In genomic region chr19:55600336-55601028, GRCh38 we compare ENCODE assay signal across 8 cellular contexts. TPM values are rescaled to one million over a fixed set of nuclear protein-coding genes. Genes with fewer than 3 reads are reported as not detected.
A peak's percentile ranks its signal among the peaks of the same experiment; 100 is the strongest.
DNase-seq lines count a peak whose midpoint lies in the region; ATAC-seq and TF ChIP-seq lines count a peak whose summit lies in the region.

No MANE protein-coding gene starts in this region.

- H3K36me3 Mint-ChIP-seq in activated naive CD8-positive, alpha-beta T cell treated with anti-CD3 and anti-CD28 coated beads, Interleukin-2, amount 50 U/mL, for 24 hours (ENCODE audit: low read depth) = peaks cover 21% of the 10 kb centered on the region

- TF ChIP-seq CTCF in AG04449 (IDR thresholded peaks at IDR 0.05; ENCODE audit: insufficient read depth, low read length, missing control alignments) = no peak
- TF ChIP-seq CTCF in GM13977 (IDR thresholded peaks at IDR 0.05; ENCODE audit: extremely low read depth, insufficient read depth, missing control alignments) = no peak

- in situ Hi-C loops in GM13977 (cut with MboI; ENCODE audit: low pct_unique_long_range_greater_than_20kb, low sequenced_read_pairs, unreplicated experiment) = loop anchor here (25.0 kb wide), 1 partner anchor 1138 kb away; the partner anchor contains the start of genes CDC42EP5 and LENG9

- no peaks in the 10 kb centered on the region for H3K27me3 Mint-ChIP-seq in activated naive CD8-positive, alpha-beta T cell treated with anti-CD3 and anti-CD28 coated beads, Interleukin-2, amount 50 U/mL, for 24 hours

- peak overlapping the region; percentile 82 for H3K4me3 Mint-ChIP-seq in activated naive CD8-positive, alpha-beta T cell treated with anti-CD3 and anti-CD28 coated beads, Interleukin-2, amount 50 U/mL, for 24 hours

- peak; percentile 5 for ATAC-seq in HG03095 (IDR thresholded peaks at IDR 0.05; ENCODE audit: unreplicated experiment)
- ATAC-seq in activated naive CD8-positive, alpha-beta T cell treated with anti-CD3 and anti-CD28 coated beads, Interleukin-2, amount 50 U/mL, for 24 hours = no peak

- no peak for DNase-seq in AG04449 (ENCODE audit: low read depth, low spot score)
- peak; percentile 85 for DNase-seq in GM13977 (ENCODE audit: low spot score)
- peak; percentile 87 for DNase-seq in NCI-H510A (lab: John Stamatoyannopoulos, UW)
- DNase-seq in activated naive CD8-positive, alpha-beta T cell treated with anti-CD3 and anti-CD28 coated beads, Interleukin-2, amount 50 U/mL, for 24 hours = peak; percentile 80
- DNase-seq in mucosa of gallbladder (ENCODE audit: low spot score) = no peak

- peak overlapping the region; percentile 87 for H3K4me3 ChIP-seq in AG04449 (ENCODE audit: low read depth, low read length)
- H3K4me3 ChIP-seq in iPS-11a (ENCODE audit: low read depth, low read length) = peak overlapping the region; percentile 47
- H3K4me3 ChIP-seq in skin epidermis = peak overlapping the region; percentile 60 to 94 (median 72)

- POLR2A ChIA-PET in AG04449 (lab: Yijun Ruan, JAX) = interaction anchor here (0.7 kb wide), 1 partner anchor 51 kb away, joined by 3 read pairs; no protein-coding TSS in a partner anchor

- peak overlapping the region; percentile 71 for H3K27ac Mint-ChIP-seq in activated naive CD8-positive, alpha-beta T cell treated with anti-CD3 and anti-CD28 coated beads, Interleukin-2, amount 50 U/mL, for 24 hours

- peak overlapping the region; percentile 84 to 99 (median 97) for H3K27ac ChIP-seq in skin epidermis

- CTCF ChIA-PET in AG04449 (lab: Yijun Ruan, JAX) = interaction anchor here (2.9 kb wide), 1 partner anchor 84 kb away, joined by 15 read pairs; no protein-coding TSS in a partner anchor

- H3K9me3 Mint-ChIP-seq in activated naive CD8-positive, alpha-beta T cell treated with anti-CD3 and anti-CD28 coated beads, Interleukin-2, amount 50 U/mL, for 24 hours = peaks cover 4% of the 10 kb centered on the region

- peaks cover 31% of the 10 kb centered on the region for H3K4me1 Mint-ChIP-seq in activated naive CD8-positive, alpha-beta T cell treated with anti-CD3 and anti-CD28 coated beads, Interleukin-2, amount 50 U/mL, for 24 hours

RNA-seq across cellular contexts. Expression of gene ZNF524, which starts 0.4 kb away (rescaled TPM):
- 37.8 TPM for total RNA-seq in mucosa of gallbladder

RNA-seq across cellular contexts. Expression of gene FIZ1, which starts 1.2 kb away (rescaled TPM):
- 22.7 TPM for total RNA-seq in mucosa of gallbladder

RNA-seq across cellular contexts. Expression of gene ZNF865, which starts 5.0 kb away (rescaled TPM):
- total RNA-seq in mucosa of gallbladder = 21.6 TPM

RNA-seq across cellular contexts. Expression of gene ZNF579, which starts 19.8 kb away (rescaled TPM):
- 35.0 TPM for total RNA-seq in mucosa of gallbladder

RNA-seq across cellular contexts. Expression of gene ZNF784, which starts 23.9 kb away (rescaled TPM):
- total RNA-seq in mucosa of gallbladder = 13.0 TPM

Comparison
In these comparisons a context has a peak if more than half of its experiments do, and no peak if none do; other contexts are left out.
1. DNase-seq: peak in GM13977 (single experiment), NCI-H510A (single experiment) and activated naive CD8-positive, alpha-beta T cell treated with anti-CD3 and anti-CD28 coated beads, Interleukin-2, amount 50 U/mL, for 24 hours (single experiment); none in AG04449 (single experiment) and mucosa of gallbladder (single experiment).
2. Peak in every context shown above with its lines, with median percentiles within 50 percentile points of each other: H3K4me3 ChIP-seq.